ENCODE assay signal across 14 cellular contexts in the genomic region with DNA sequence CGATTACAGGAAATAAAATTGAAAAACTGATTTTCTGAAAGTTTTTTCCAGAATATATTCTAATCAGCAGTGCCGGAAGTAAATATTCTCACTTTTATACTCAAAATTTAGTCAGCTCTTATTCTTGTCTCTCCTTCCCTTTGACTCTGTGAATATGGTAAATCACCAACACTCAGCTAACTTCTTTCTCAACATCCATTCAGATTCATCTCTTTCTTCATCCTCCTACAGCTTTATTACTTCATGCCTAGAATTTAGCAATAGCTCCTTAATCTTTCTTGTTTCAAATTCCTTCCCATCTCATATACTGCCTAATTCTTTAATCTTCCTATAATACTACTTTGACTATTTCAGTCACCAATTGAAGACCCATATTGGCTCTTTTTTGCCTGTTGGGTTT.
"Had no signal": no experiment of that assay in that cellular context is flagged by ENCODE, and none has a peak within 500 bp of the region (broad histone marks: within the 10 kb centered on the region; RNA-seq: fewer than 3 reads in every experiment).

No MANE protein-coding gene starts in this region.

- H3K27ac ChIP-seq: cardiac muscle cell, dorsolateral prefrontal cortex, suprapubic skin had no signal

- DNase-seq: activated CD4-positive, CD25-positive, alpha-beta regulatory T cell treated with anti-CD3 and anti-CD28 coated beads, Interleukin-2, amount 50 U/mL, for 72 hours; activated naive CD4-positive, alpha-beta T cell treated with anti-CD3 and anti-CD28 coated beads, Interleukin-2, amount 10 ng/mL, durations not matched to agents 7 days and 5 days; dorsolateral prefrontal cortex; natural killer cell; stimulated activated CD4-positive, alpha-beta T cell treated with anti-CD3 and anti-CD28 coated beads, Interleukin-4, amount 100 ng/mL, for 4 hours; stimulated activated CD8-positive, alpha-beta memory T cell treated with anti-CD3 and anti-CD28 coated beads, Interleukin-4, amount 100 ng/mL, for 48 hours; stimulated activated naive CD8-positive, alpha-beta T cell treated with anti-CD3 and anti-CD28 coated beads, Interleukin-15, Interleukin-2, amounts not matched to agents 100 U/mL and 50 U/mL, for 24 hours; T-cell; T-helper 9 cell; trophoblast cell had no signal

- H3K27me3 ChIP-seq: cardiac muscle cell, dorsolateral prefrontal cortex, suprapubic skin had no signal

- H3K4me3 ChIP-seq: cardiac muscle cell, dorsolateral prefrontal cortex, smooth muscle cell, suprapubic skin had no signal

- ATAC-seq: left lobe of liver; natural killer cell; stimulated activated naive CD8-positive, alpha-beta T cell treated with anti-CD3 and anti-CD28 coated beads, Interleukin-15, Interleukin-2, amounts not matched to agents 100 U/mL and 50 U/mL, for 24 hours; T-cell had no signal

- H3K9me3 ChIP-seq: suprapubic skin had no signal

- H3K36me3 ChIP-seq: cardiac muscle cell, suprapubic skin had no signal
